19 cellular contexts compared by ENCODE assay signal in genomic region chr17:59494757-59495368, GRCh38.
"Had no signal": no experiment of that assay in that cellular context is flagged by ENCODE, and none has a peak within 500 bp of the region (broad histone marks: within the 10 kb centered on the region; RNA-seq: fewer than 3 reads in every experiment).

No MANE protein-coding gene starts in this region.

- H3K27ac Mint-ChIP-seq: activated CD4-positive, alpha-beta T cell treated with anti-CD3 and anti-CD28 coated beads, Interleukin-2, amount 10 ng/mL, durations not matched to agents 7 days and 5 days; activated CD8-positive, alpha-beta T cell treated with anti-CD3 and anti-CD28 coated beads, Interleukin-2, amount 10 ng/mL, durations not matched to agents 7 days and 5 days; activated naive CD4-positive, alpha-beta T cell treated with anti-CD3 and anti-CD28 coated beads for 36 hours; activated naive CD8-positive, alpha-beta T cell treated with anti-CD3 and anti-CD28 coated beads, Interleukin-2, amount 10 ng/mL, durations not matched to agents 7 days and 5 days; activated T-cell treated with anti-CD3 and anti-CD28 coated beads, Interleukin-2, amount 50 U/mL, for 72 hours; endodermal cell; memory B cell; progenitor cell of endocrine pancreas had no signal

- H3K4me3 Mint-ChIP-seq: activated CD4-positive, alpha-beta T cell treated with anti-CD3 and anti-CD28 coated beads, Interleukin-2, amount 10 ng/mL, durations not matched to agents 7 days and 5 days; activated CD8-positive, alpha-beta T cell treated with anti-CD3 and anti-CD28 coated beads, Interleukin-2, amount 10 ng/mL, durations not matched to agents 7 days and 5 days; activated naive CD4-positive, alpha-beta T cell treated with anti-CD3 and anti-CD28 coated beads for 36 hours; activated naive CD8-positive, alpha-beta T cell treated with anti-CD3 and anti-CD28 coated beads, Interleukin-2, amount 10 ng/mL, durations not matched to agents 7 days and 5 days; activated T-cell treated with anti-CD3 and anti-CD28 coated beads, Interleukin-2, amount 50 U/mL, for 72 hours; endodermal cell; memory B cell had no signal

- H3K27me3 ChIP-seq: heart left ventricle, thyroid gland had no signal

- ATAC-seq: activated CD8-positive, alpha-beta T cell treated with anti-CD3 and anti-CD28 coated beads, Interleukin-2, amount 10 ng/mL, durations not matched to agents 7 days and 5 days; activated T-cell treated with anti-CD3 and anti-CD28 coated beads, Interleukin-2, amount 50 U/mL, for 72 hours; heart left ventricle; left cardiac atrium; stimulated activated naive CD8-positive, alpha-beta T cell treated with anti-CD3 and anti-CD28 coated beads, Interleukin-15, Interleukin-2, amounts not matched to agents 100 U/mL and 50 U/mL, for 24 hours had no signal

- H3K9me3 Mint-ChIP-seq: activated CD4-positive, alpha-beta T cell treated with anti-CD3 and anti-CD28 coated beads, Interleukin-2, amount 10 ng/mL, durations not matched to agents 7 days and 5 days; activated naive CD4-positive, alpha-beta T cell treated with anti-CD3 and anti-CD28 coated beads for 36 hours; activated naive CD8-positive, alpha-beta T cell treated with anti-CD3 and anti-CD28 coated beads, Interleukin-2, amount 10 ng/mL, durations not matched to agents 7 days and 5 days; activated T-cell treated with anti-CD3 and anti-CD28 coated beads, Interleukin-2, amount 50 U/mL, for 72 hours; memory B cell had no signal

- H3K4me1 Mint-ChIP-seq: activated CD4-positive, alpha-beta T cell treated with anti-CD3 and anti-CD28 coated beads, Interleukin-2, amount 10 ng/mL, durations not matched to agents 7 days and 5 days; endodermal cell; memory B cell had no signal

- DNase-seq: activated CD4-positive, alpha-beta T cell treated with anti-CD3 and anti-CD28 coated beads, Interleukin-2, amount 10 ng/mL, durations not matched to agents 7 days and 5 days; activated CD8-positive, alpha-beta T cell treated with anti-CD3 and anti-CD28 coated beads, Interleukin-2, amount 10 ng/mL, durations not matched to agents 7 days and 5 days; activated effector memory CD4-positive, alpha-beta T cell treated with Interleukin-2 at 50 U/mL for 16 hours; activated naive CD4-positive, alpha-beta T cell treated with anti-CD3 and anti-CD28 coated beads for 36 hours; activated naive CD8-positive, alpha-beta T cell treated with anti-CD3 and anti-CD28 coated beads, Interleukin-2, amount 10 ng/mL, durations not matched to agents 7 days and 5 days; activated T-cell treated with anti-CD3 and anti-CD28 coated beads, Interleukin-2, amount 50 U/mL, for 72 hours; amniotic stem cell; endodermal cell; heart left ventricle; islet precursor cell; left cardiac atrium; stimulated activated CD4-positive, alpha-beta T cell treated with anti-CD3 and anti-CD28 coated beads, Interleukin-12 subunit alpha, Interleukin-12 subunit beta, amount 100 ng/mL, for 4 hours; stimulated activated CD4-positive, alpha-beta T cell treated with anti-CD3 and anti-CD28 coated beads, Interleukin-4, amount 100 ng/mL, for 4 hours; stimulated activated naive CD8-positive, alpha-beta T cell treated with anti-CD3 and anti-CD28 coated beads, Interleukin-15, Interleukin-2, amounts not matched to agents 100 U/mL and 50 U/mL, for 24 hours; thyroid gland had no signal

- H3K36me3 Mint-ChIP-seq: activated naive CD8-positive, alpha-beta T cell treated with anti-CD3 and anti-CD28 coated beads, Interleukin-2, amount 10 ng/mL, durations not matched to agents 7 days and 5 days; memory B cell had no signal

- H3K4me3 ChIP-seq: coronary artery, heart left ventricle, thyroid gland had no signal

- H3K27me3 Mint-ChIP-seq: progenitor cell of endocrine pancreas had no signal

- H3K9me3 ChIP-seq: heart left ventricle, thyroid gland had no signal

- H3K4me1 ChIP-seq: thyroid gland had no signal

- H3K36me3 ChIP-seq: heart left ventricle, thyroid gland had no signal

- H3K27ac ChIP-seq: coronary artery, heart left ventricle, thyroid gland had no signal

- FAIRE-seq: bronchial epithelial cell had no signal
